15 cellular contexts compared by ENCODE assay signal in the genomic region with DNA sequence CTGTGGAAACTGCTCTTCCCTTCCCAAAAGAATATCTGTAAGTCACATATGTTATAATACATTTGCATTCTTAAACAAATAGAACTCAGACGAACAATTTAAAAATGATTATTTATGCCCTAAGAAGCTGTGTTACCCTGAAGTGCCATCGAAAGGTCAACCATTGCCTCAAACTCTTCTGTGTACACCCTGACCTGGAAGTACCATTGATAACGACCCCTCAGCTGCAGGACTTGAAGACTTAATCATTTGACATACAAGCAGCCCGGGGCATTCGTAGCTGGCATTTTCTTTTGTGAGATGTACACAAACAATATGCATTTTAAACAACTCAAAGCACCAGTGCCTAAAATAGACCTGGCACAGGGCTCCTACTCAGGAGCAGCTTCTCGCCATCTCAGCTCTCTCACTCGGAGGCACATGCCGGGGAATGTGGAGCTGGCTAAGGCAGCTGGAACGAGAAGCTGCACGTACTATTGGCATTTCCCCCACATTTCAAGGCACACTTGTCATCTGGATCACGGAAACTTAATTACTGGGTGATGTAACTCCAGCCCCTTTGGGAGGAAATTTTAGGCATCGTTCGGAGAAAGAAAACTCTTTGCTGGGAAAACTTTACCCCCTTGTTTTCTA.
A peak's percentile ranks its signal among the peaks of the same experiment; 100 is the strongest.
DNase-seq lines count a peak whose midpoint lies in the region; ATAC-seq and TF ChIP-seq lines count a peak whose summit lies in the region.
"Had no signal": no experiment of that assay in that cellular context is flagged by ENCODE, and none has a peak within 500 bp of the region (broad histone marks: within the 10 kb centered on the region; RNA-seq: fewer than 3 reads in every experiment).

No MANE protein-coding gene starts in this region.

- 54% methylated on average over 13 of the region's 13 CpGs for WGBS in esophagus muscularis mucosa
- 33 to 34% methylated on average over 13 of the region's 13 CpGs for WGBS in lower leg skin, 2 donors

- no peak for TF ChIP-seq EP300 in esophagus muscularis mucosa (IDR thresholded peaks at IDR 0.05)

- no peak overlapping the region for H3K4me3 Mint-ChIP-seq in natural killer cell treated with Interleukin-12 subunit alpha and Interleukin-12 subunit beta and Interleukin-15 and Interleukin-18, amount 100 ng/mL, for 72 hours
- H3K4me3 Mint-ChIP-seq: dendritic cell treated with granulocyte-macrophage colony-stimulating factor and Interleukin-4, amounts not matched to agents 40 ng/mL and 50 ng/mL, for 4 days had no signal

- no peaks in the 10 kb centered on the region for H3K27me3 Mint-ChIP-seq in natural killer cell treated with Interleukin-12 subunit alpha and Interleukin-12 subunit beta and Interleukin-15 and Interleukin-18, amount 100 ng/mL, for 72 hours
- H3K27me3 Mint-ChIP-seq: dendritic cell treated with granulocyte-macrophage colony-stimulating factor and Interleukin-4, amounts not matched to agents 40 ng/mL and 50 ng/mL, for 4 days had no signal

- DNase-seq in Right ventricle myocardium inferior (ENCODE audit: missing footprints), result peak; percentile 68
- no peak for DNase-seq in right atrium auricular region (ENCODE audit: low spot score)
- DNase-seq in esophagus muscularis mucosa (ENCODE audit: extremely low spot score), result no peak
- DNase-seq in lower leg skin (ENCODE audit: low spot score in 2 of 2), result peak; percentile 35 to 84
- DNase-seq in NCI-H345 (lab: John Stamatoyannopoulos, UW), result no peak
- no peak for DNase-seq in natural killer cell treated with Interleukin-12 subunit alpha and Interleukin-12 subunit beta and Interleukin-15 and Interleukin-18, amount 100 ng/mL, for 72 hours (ENCODE audit: low spot score)
- no peak for DNase-seq in UCSD-AML1 (lab: John Stamatoyannopoulos, UW; ENCODE audit: unreplicated experiment)
- DNase-seq: activated gamma-delta T cell, KG1, NCI-H1092, T-helper 1 cell had no signal

- H3K27me3 ChIP-seq in right atrium auricular region, result no peaks in the 10 kb centered on the region
- no peaks in the 10 kb centered on the region for H3K27me3 ChIP-seq in esophagus muscularis mucosa

- H3K27ac ChIP-seq in right atrium auricular region, result no peak overlapping the region
- H3K27ac ChIP-seq in esophagus muscularis mucosa (replicated peaks in 1 of 4), result peak overlapping the region in 3 of 4 donors; percentile 7 to 45 (median 40)
- H3K27ac ChIP-seq: 22Rv1, RWPE1 had no signal

- H3K4me3 ChIP-seq in right atrium auricular region (no peak overlapping the region), esophagus muscularis mucosa (no peak overlapping the region), lower leg skin (ENCODE audit: low read depth, poor library complexity, severe bottlenecking) (no peak overlapping the region)

- TF ChIP-seq POLR2A in esophagus muscularis mucosa (IDR thresholded peaks at IDR 0.05; ENCODE audit: low read depth) (no peak), lower leg skin (IDR thresholded peaks at IDR 0.05) (no peak)

- H3K4me1 ChIP-seq in right atrium auricular region, result no peaks in the 10 kb centered on the region
- peaks cover 0 to 14% (median 9%) of the 10 kb centered on the region in 4 donors for H3K4me1 ChIP-seq in esophagus muscularis mucosa

- H3K4me1 Mint-ChIP-seq in natural killer cell treated with Interleukin-12 subunit alpha and Interleukin-12 subunit beta and Interleukin-15 and Interleukin-18, amount 100 ng/mL, for 72 hours (ENCODE audit: low read depth in 2 of 2), result no peaks in the 10 kb centered on the region

- no peaks in the 10 kb centered on the region for H3K36me3 Mint-ChIP-seq in natural killer cell treated with Interleukin-12 subunit alpha and Interleukin-12 subunit beta and Interleukin-15 and Interleukin-18, amount 100 ng/mL, for 72 hours

- no peak overlapping the region for H3K27ac Mint-ChIP-seq in natural killer cell treated with Interleukin-12 subunit alpha and Interleukin-12 subunit beta and Interleukin-15 and Interleukin-18, amount 100 ng/mL, for 72 hours
- H3K27ac Mint-ChIP-seq: dendritic cell treated with granulocyte-macrophage colony-stimulating factor and Interleukin-4, amounts not matched to agents 40 ng/mL and 50 ng/mL, for 4 days had no signal

- no peaks in the 10 kb centered on the region for H3K9me3 ChIP-seq in right atrium auricular region
- no peaks in the 10 kb centered on the region for H3K9me3 ChIP-seq in esophagus muscularis mucosa

- H3K36me3 ChIP-seq in right atrium auricular region (no peaks in the 10 kb centered on the region), esophagus muscularis mucosa (no peaks in the 10 kb centered on the region)

- H3K9me3 Mint-ChIP-seq in natural killer cell treated with Interleukin-12 subunit alpha and Interleukin-12 subunit beta and Interleukin-15 and Interleukin-18, amount 100 ng/mL, for 72 hours, result peaks cover 3% of the 10 kb centered on the region
- H3K9me3 Mint-ChIP-seq: dendritic cell treated with granulocyte-macrophage colony-stimulating factor and Interleukin-4, amounts not matched to agents 40 ng/mL and 50 ng/mL, for 4 days had no signal

- TF ChIP-seq CTCF in right atrium auricular region (IDR thresholded peaks at IDR 0.05) (no peak), esophagus muscularis mucosa (IDR thresholded peaks at IDR 0.05) (no peak), lower leg skin (IDR thresholded peaks at IDR 0.05) (no peak)

- intact Hi-C loops in Right ventricle myocardium inferior (cut with DNase I) (loop anchor here (5.0 kb wide), 1 partner anchor 85 kb away; no protein-coding TSS in a partner anchor), esophagus muscularis mucosa (cut with DNase I) (no loop called here), lower leg skin (cut with DNase I; ENCODE audit: low total_unique reads) (no loop called here)

- ATAC-seq in Right ventricle myocardium inferior (peak; percentile 90), HG03457 (IDR thresholded peaks at IDR 0.05; ENCODE audit: unreplicated experiment) (no peak)
- ATAC-seq in natural killer cell treated with Interleukin-12 subunit alpha and Interleukin-12 subunit beta and Interleukin-15 and Interleukin-18, amount 100 ng/mL, for 72 hours, result no peak

Comparison
In these comparisons a context has a peak if more than half of its experiments do, and no peak if none do; other contexts are left out.
1. DNase-seq: peak in Right ventricle myocardium inferior (single experiment) and lower leg skin (2 of 2); none in right atrium auricular region (single experiment), esophagus muscularis mucosa (single experiment), NCI-H345 (single experiment), natural killer cell treated with Interleukin-12 subunit alpha and Interleukin-12 subunit beta and Interleukin-15 and Interleukin-18, amount 100 ng/mL, for 72 hours (single experiment) and UCSD-AML1 (single experiment).
2. H3K27ac ChIP-seq: peak in esophagus muscularis mucosa (3 of 4); none in right atrium auricular region (0 of 2).